ENCODE assay signal across 30 cellular contexts in genomic region chr2:7289697-7290096, GRCh38.
"Had no signal": no experiment of that assay in that cellular context is flagged by ENCODE, and none has a peak within 500 bp of the region (broad histone marks: within the 10 kb centered on the region; RNA-seq: fewer than 3 reads in every experiment).

No MANE protein-coding gene starts in this region.

- H3K4me1 ChIP-seq: esophagus squamous epithelium, heart right ventricle, left lung, prostate gland, right atrium auricular region, suprapubic skin, transverse colon, upper lobe of right lung, uterus had no signal

- H3K4me2 ChIP-seq: smooth muscle cell had no signal

- H3K9me3 Mint-ChIP-seq: effector memory CD8-positive, alpha-beta T cell; mesothelial cell of epicardium; nephron; stimulated activated naive CD8-positive, alpha-beta T cell treated with anti-CD3 and anti-CD28 coated beads, Interleukin-15, amount 100 ng/mL, for 72 hours had no signal

- DNase-seq: dermis blood vessel endothelial cell; effector memory CD8-positive, alpha-beta T cell; erythroblast; esophagus squamous epithelium; glutamatergic neuron; heart right ventricle; hippocampal formation; left cardiac atrium; left lung; mesenchymal stem cell; mucosa of descending colon; naive B cell; nucleus accumbens; stimulated activated CD4-positive, alpha-beta T cell treated with anti-CD3 and anti-CD28 coated beads, Interleukin-12 subunit alpha, Interleukin-12 subunit beta, amount 100 ng/mL, for 4 hours; stimulated activated CD4-positive, alpha-beta T cell treated with anti-CD3 and anti-CD28 coated beads, Interleukin-1b, Interleukin-23, amount 100 ng/mL, for 48 hours; stimulated activated CD4-positive, alpha-beta T cell treated with anti-CD3 and anti-CD28 coated beads, Interleukin-4, amount 100 ng/mL, for 1 hour; stimulated activated CD8-positive, alpha-beta memory T cell treated with anti-CD3 and anti-CD28 coated beads, Interleukin-4, amount 100 ng/mL, for 48 hours; stimulated activated naive CD4-positive, alpha-beta T cell; stimulated activated naive CD8-positive, alpha-beta T cell treated with anti-CD3 and anti-CD28 coated beads, Interleukin-15, amount 100 ng/mL, for 72 hours; transverse colon; upper lobe of right lung; uterus had no signal

- H3K27ac ChIP-seq: coronary artery, esophagus squamous epithelium, heart right ventricle, left lung, prostate gland, right atrium auricular region, suprapubic skin, transverse colon, upper lobe of right lung, uterus had no signal

- H3K36me3 ChIP-seq: esophagus squamous epithelium, heart right ventricle, left lung, prostate gland, right atrium auricular region, suprapubic skin, transverse colon, upper lobe of right lung, uterus had no signal

- H3K36me3 Mint-ChIP-seq: mesothelial cell of epicardium, naive B cell had no signal

- ATAC-seq: effector memory CD8-positive, alpha-beta T cell; heart right ventricle; left cardiac atrium; left lung; mucosa of descending colon; sciatic nerve; stimulated activated naive CD8-positive, alpha-beta T cell treated with anti-CD3 and anti-CD28 coated beads, Interleukin-15, amount 100 ng/mL, for 72 hours; upper lobe of right lung had no signal

- H3K4me1 Mint-ChIP-seq: mesothelial cell of epicardium; naive B cell; nephron; stimulated activated naive CD8-positive, alpha-beta T cell treated with anti-CD3 and anti-CD28 coated beads, Interleukin-15, amount 100 ng/mL, for 72 hours had no signal

- H3K27ac Mint-ChIP-seq: effector memory CD8-positive, alpha-beta T cell; mesothelial cell of epicardium; naive B cell; nephron had no signal

- H3K9me3 ChIP-seq: esophagus squamous epithelium, heart right ventricle, left lung, mucosa of descending colon, prostate gland, right atrium auricular region, suprapubic skin, transverse colon, upper lobe of right lung, uterus had no signal

- H3K27me3 Mint-ChIP-seq: naive B cell; stimulated activated naive CD8-positive, alpha-beta T cell treated with anti-CD3 and anti-CD28 coated beads, Interleukin-15, amount 100 ng/mL, for 72 hours had no signal

- H3K27me3 ChIP-seq: esophagus squamous epithelium, heart right ventricle, left lung, right atrium auricular region, transverse colon, upper lobe of right lung, uterus had no signal

- H3K4me3 Mint-ChIP-seq: effector memory CD8-positive, alpha-beta T cell; mesothelial cell of epicardium; naive B cell; nephron; stimulated activated naive CD8-positive, alpha-beta T cell treated with anti-CD3 and anti-CD28 coated beads, Interleukin-15, amount 100 ng/mL, for 72 hours had no signal

- H3K4me3 ChIP-seq: coronary artery, esophagus squamous epithelium, heart right ventricle, left lung, mucosa of descending colon, prostate gland, right atrium auricular region, smooth muscle cell, suprapubic skin, transverse colon, upper lobe of right lung, uterus had no signal
